In the genomic region with DNA sequence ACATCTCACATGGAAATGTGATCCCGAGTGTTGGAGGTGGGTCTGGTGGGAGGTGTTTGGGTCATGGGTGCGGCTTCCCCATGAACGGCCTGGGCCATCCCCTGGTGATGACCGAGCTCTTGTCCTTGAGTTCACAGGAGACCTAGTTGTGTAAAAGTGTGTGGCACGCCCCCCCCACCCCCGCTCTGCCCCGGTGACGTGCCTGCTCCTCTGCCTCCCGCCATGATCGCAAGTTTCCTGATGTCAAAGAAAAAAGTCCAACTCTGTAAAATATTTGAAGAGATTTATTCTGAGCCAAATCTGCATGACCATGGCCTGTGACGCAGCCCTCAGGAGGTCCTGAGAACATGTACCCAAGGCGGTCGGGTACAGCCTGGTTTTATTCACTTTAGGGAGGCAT, we compare ENCODE assay signal across 30 cellular contexts.
"Had no signal": no experiment of that assay in that cellular context is flagged by ENCODE, and none has a peak within 500 bp of the region (broad histone marks: within the 10 kb centered on the region; RNA-seq: fewer than 3 reads in every experiment).

No MANE protein-coding gene starts in this region.

- H3K4me3 ChIP-seq: ascending aorta, cardiac muscle cell, esophagus muscularis mucosa, heart left ventricle, sigmoid colon, tibial nerve had no signal

- H3K4me1 ChIP-seq: ascending aorta, esophagus muscularis mucosa, heart left ventricle, sigmoid colon, tibial nerve had no signal

- H3K36me3 ChIP-seq: ascending aorta, cardiac muscle cell, heart left ventricle, sigmoid colon had no signal

- H3K27me3 ChIP-seq: ascending aorta, cardiac muscle cell, foreskin keratinocyte, heart left ventricle, neutrophil, sigmoid colon, tibial nerve had no signal

- H3K4me3 Mint-ChIP-seq: activated CD4-positive, alpha-beta memory T cell treated with anti-CD3 and anti-CD28 coated beads, Interleukin-2, amount 10 ng/mL, durations not matched to agents 7 days and 5 days; activated CD4-positive, alpha-beta T cell treated with anti-CD3 and anti-CD28 coated beads, Interleukin-2, amount 10 ng/mL, durations not matched to agents 7 days and 5 days; activated naive CD4-positive, alpha-beta T cell treated with anti-CD3 and anti-CD28 coated beads, Interleukin-2, amount 10 ng/mL, durations not matched to agents 7 days and 5 days; activated naive CD8-positive, alpha-beta T cell treated with anti-CD3 and anti-CD28 coated beads, Interleukin-2, amount 10 ng/mL, durations not matched to agents 7 days and 5 days; brain; naive B cell; nephron progenitor cell; stimulated activated memory B cell treated with anti-CD40 and anti-IgM and Interleukin-4, amounts not matched to agents 10 μg/mL and 1 μg/mL and 100 μg/mL, for 72 hours; stimulated activated naive CD8-positive, alpha-beta T cell treated with anti-CD3 and anti-CD28 coated beads, Interleukin-15, amount 100 ng/mL, for 72 hours; WTC11 had no signal

- H3K9me3 Mint-ChIP-seq: activated CD4-positive, alpha-beta memory T cell treated with anti-CD3 and anti-CD28 coated beads, Interleukin-2, amount 10 ng/mL, durations not matched to agents 7 days and 5 days; activated CD4-positive, alpha-beta T cell treated with anti-CD3 and anti-CD28 coated beads, Interleukin-2, amount 10 ng/mL, durations not matched to agents 7 days and 5 days; activated naive CD4-positive, alpha-beta T cell treated with anti-CD3 and anti-CD28 coated beads, Interleukin-2, amount 10 ng/mL, durations not matched to agents 7 days and 5 days; activated naive CD8-positive, alpha-beta T cell treated with anti-CD3 and anti-CD28 coated beads, Interleukin-2, amount 10 ng/mL, durations not matched to agents 7 days and 5 days; naive B cell; stimulated activated memory B cell treated with anti-CD40 and anti-IgM and Interleukin-4, amounts not matched to agents 10 μg/mL and 1 μg/mL and 100 μg/mL, for 72 hours; stimulated activated naive CD8-positive, alpha-beta T cell treated with anti-CD3 and anti-CD28 coated beads, Interleukin-15, amount 100 ng/mL, for 72 hours; WTC11 had no signal

- ATAC-seq: foreskin keratinocyte; heart left ventricle; left ventricle myocardium superior; stimulated activated memory B cell treated with anti-CD40 and anti-IgM and Interleukin-4, amounts not matched to agents 10 μg/mL and 1 μg/mL and 100 μg/mL, for 72 hours; stimulated activated naive CD8-positive, alpha-beta T cell treated with anti-CD3 and anti-CD28 coated beads, Interleukin-15, amount 100 ng/mL, for 72 hours; WTC11 had no signal

- H3K36me3 Mint-ChIP-seq: activated naive CD4-positive, alpha-beta T cell treated with anti-CD3 and anti-CD28 coated beads, Interleukin-2, amount 10 ng/mL, durations not matched to agents 7 days and 5 days; activated naive CD8-positive, alpha-beta T cell treated with anti-CD3 and anti-CD28 coated beads, Interleukin-2, amount 10 ng/mL, durations not matched to agents 7 days and 5 days; brain; stimulated activated memory B cell treated with anti-CD40 and anti-IgM and Interleukin-4, amounts not matched to agents 10 μg/mL and 1 μg/mL and 100 μg/mL, for 72 hours; WTC11 had no signal

- DNase-seq: activated CD4-positive, alpha-beta memory T cell treated with anti-CD3 and anti-CD28 coated beads, Interleukin-2, amount 10 ng/mL, durations not matched to agents 7 days and 5 days; activated CD4-positive, alpha-beta T cell treated with anti-CD3 and anti-CD28 coated beads for 1 hour; activated CD4-positive, alpha-beta T cell treated with anti-CD3 and anti-CD28 coated beads, Interleukin-2, amount 10 ng/mL, durations not matched to agents 7 days and 5 days; activated gamma-delta T cell; activated naive CD4-positive, alpha-beta T cell treated with anti-CD3 and anti-CD28 coated beads, Interleukin-2, amount 10 ng/mL, durations not matched to agents 7 days and 5 days; activated naive CD8-positive, alpha-beta T cell treated with anti-CD3 and anti-CD28 coated beads, Interleukin-2, amount 10 ng/mL, durations not matched to agents 7 days and 5 days; cortex of kidney; foreskin keratinocyte; heart left ventricle; hypothalamus; left ventricle myocardium superior; mammary epithelial cell; naive B cell; nephron progenitor cell; sigmoid colon; small intestine; stimulated activated CD4-positive, alpha-beta T cell treated with anti-CD3 and anti-CD28 coated beads, Interleukin-1b, Interleukin-23, amount 100 ng/mL, for 48 hours; stimulated activated CD4-positive, alpha-beta T cell treated with anti-CD3 and anti-CD28 coated beads, Interleukin-4, amount 100 ng/mL, for 4 hours; stimulated activated CD8-positive, alpha-beta memory T cell treated with anti-CD3 and anti-CD28 coated beads, Interleukin-4, amount 100 ng/mL, for 48 hours; stimulated activated naive CD8-positive, alpha-beta T cell treated with anti-CD3 and anti-CD28 coated beads, Interleukin-15, amount 100 ng/mL, for 72 hours; T-helper 2 cell had no signal

- H3K27me3 Mint-ChIP-seq: activated CD4-positive, alpha-beta memory T cell treated with anti-CD3 and anti-CD28 coated beads, Interleukin-2, amount 10 ng/mL, durations not matched to agents 7 days and 5 days; activated CD4-positive, alpha-beta T cell treated with anti-CD3 and anti-CD28 coated beads, Interleukin-2, amount 10 ng/mL, durations not matched to agents 7 days and 5 days; activated naive CD8-positive, alpha-beta T cell treated with anti-CD3 and anti-CD28 coated beads, Interleukin-2, amount 10 ng/mL, durations not matched to agents 7 days and 5 days; brain had no signal

- H3K9me3 ChIP-seq: ascending aorta, esophagus muscularis mucosa, heart left ventricle, neutrophil, sigmoid colon, tibial nerve had no signal

- H3K4me1 Mint-ChIP-seq: activated CD4-positive, alpha-beta memory T cell treated with anti-CD3 and anti-CD28 coated beads, Interleukin-2, amount 10 ng/mL, durations not matched to agents 7 days and 5 days; activated naive CD4-positive, alpha-beta T cell treated with anti-CD3 and anti-CD28 coated beads, Interleukin-2, amount 10 ng/mL, durations not matched to agents 7 days and 5 days; activated naive CD8-positive, alpha-beta T cell treated with anti-CD3 and anti-CD28 coated beads, Interleukin-2, amount 10 ng/mL, durations not matched to agents 7 days and 5 days; naive B cell had no signal

- H3K27ac ChIP-seq: ascending aorta, cardiac muscle cell, esophagus muscularis mucosa, foreskin keratinocyte, heart left ventricle, neutrophil, sigmoid colon, tibial nerve had no signal

- H3K27ac Mint-ChIP-seq: activated CD4-positive, alpha-beta memory T cell treated with anti-CD3 and anti-CD28 coated beads, Interleukin-2, amount 10 ng/mL, durations not matched to agents 7 days and 5 days; activated CD4-positive, alpha-beta T cell treated with anti-CD3 and anti-CD28 coated beads, Interleukin-2, amount 10 ng/mL, durations not matched to agents 7 days and 5 days; activated naive CD4-positive, alpha-beta T cell treated with anti-CD3 and anti-CD28 coated beads, Interleukin-2, amount 10 ng/mL, durations not matched to agents 7 days and 5 days; activated naive CD8-positive, alpha-beta T cell treated with anti-CD3 and anti-CD28 coated beads, Interleukin-2, amount 10 ng/mL, durations not matched to agents 7 days and 5 days; brain; naive B cell; nephron progenitor cell; progenitor cell of endocrine pancreas; stimulated activated memory B cell treated with anti-CD40 and anti-IgM and Interleukin-4, amounts not matched to agents 10 μg/mL and 1 μg/mL and 100 μg/mL, for 72 hours; stimulated activated naive CD8-positive, alpha-beta T cell treated with anti-CD3 and anti-CD28 coated beads, Interleukin-15, amount 100 ng/mL, for 72 hours; WTC11 had no signal
